Comparison of ENCODE assay signal across 11 cellular contexts in the genomic region with DNA sequence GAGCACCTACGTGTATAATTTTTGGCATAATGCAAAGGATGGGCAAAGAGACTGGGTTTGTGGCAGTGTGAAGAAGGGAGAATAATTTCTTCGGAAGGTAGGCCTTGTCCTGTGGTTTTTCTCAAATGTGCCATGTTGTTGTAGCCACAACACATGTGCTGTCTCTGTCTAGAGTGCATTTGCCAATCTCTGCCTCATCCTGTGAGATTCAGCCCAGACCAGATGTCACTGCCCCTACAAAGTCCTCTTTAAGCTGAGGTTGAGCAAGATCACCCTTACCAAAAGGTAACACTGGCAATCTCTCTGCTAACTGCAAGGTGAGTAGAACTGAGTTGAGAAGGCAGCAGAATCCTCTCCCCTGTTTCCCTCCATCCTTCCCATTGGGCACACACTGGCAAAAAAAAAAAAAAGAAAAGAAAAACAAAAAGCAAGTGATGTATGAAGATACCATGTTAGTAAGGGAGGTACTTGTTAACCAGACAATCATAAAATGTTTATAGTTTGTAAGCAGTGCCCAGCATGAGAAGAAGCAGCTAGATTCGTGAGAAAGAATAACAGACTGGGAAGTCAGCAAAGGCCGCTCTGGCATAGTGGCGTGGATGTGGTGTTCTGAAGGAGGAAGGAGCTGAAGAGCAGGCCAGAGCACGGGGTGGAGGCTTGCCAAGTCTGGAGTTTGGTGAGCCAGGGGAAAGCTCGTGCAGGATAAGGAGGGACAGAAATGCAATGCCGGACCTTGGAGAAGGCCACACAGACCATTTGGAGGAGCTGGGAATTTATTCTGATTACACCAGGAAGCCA. TPM values are rescaled to one million over a fixed set of nuclear protein-coding genes. Genes with fewer than 3 reads are reported as not detected.
A peak's percentile ranks its signal among the peaks of the same experiment; 100 is the strongest.
DNase-seq lines count a peak whose midpoint lies in the region; ATAC-seq and TF ChIP-seq lines count a peak whose summit lies in the region.
"Had no signal": no experiment of that assay in that cellular context is flagged by ENCODE, and none has a peak within 500 bp of the region (broad histone marks: within the 10 kb centered on the region; RNA-seq: fewer than 3 reads in every experiment).

No MANE protein-coding gene starts in this region.

- ATAC-seq in lung (ENCODE audit: insufficient read depth, low FRiP score) (no peak), GM18870 (IDR thresholded peaks at IDR 0.05; ENCODE audit: unreplicated experiment) (no peak)

- peaks cover 4 to 21% of the 10 kb centered on the region in 2 donors for H3K4me1 ChIP-seq in lung (ENCODE audit: control insufficient read depth in 2 of 2, insufficient read depth in 2 of 2, low read length in 2 of 2)
- H3K4me1 ChIP-seq in stomach: peaks cover 12 to 55% (median 30%) of the 10 kb centered on the region in 4 donors

- intact Hi-C loops in stomach (cut with DNase I; ENCODE audit: low total_unique reads): no loop called here
- intact Hi-C loops in activated T-helper 1 cell treated with anti-CD3 and anti-CD28 coated beads, Interleukin-12 subunit alpha, Interleukin-12 subunit beta, Interleukin-2, Interleukin-4 antibody, amounts not matched to agents 30 ng/mL and 10 ng/mL and 1 ng/mL, durations not matched to agents 14 hours and 24 hours and 36 hours (cut with micrococcal nuclease): no loop called here

- peak overlapping the region in 1 of 2 donors; percentile 59 for H3K27ac ChIP-seq in lung (ENCODE audit: low read depth in 1 of 2, low read length in 1 of 2)
- peak overlapping the region in 3 of 5 donors; percentile 15 to 60 (median 28) for H3K27ac ChIP-seq in stomach

- no peak for TF ChIP-seq POLR2A in stomach (IDR thresholded peaks at IDR 0.05)

- no peaks in the 10 kb centered on the region for H3K27me3 Mint-ChIP-seq in activated T-helper 1 cell treated with anti-CD3 and anti-CD28 coated beads, Interleukin-12 subunit alpha, Interleukin-12 subunit beta, Interleukin-2, Interleukin-4 antibody, amounts not matched to agents 30 ng/mL and 10 ng/mL and 1 ng/mL, durations not matched to agents 14 hours and 24 hours and 36 hours (ENCODE audit: insufficient read depth)
- H3K27me3 Mint-ChIP-seq: activated naive CD8-positive, alpha-beta T cell treated with anti-CD3 and anti-CD28 coated beads, Interleukin-2, amount 10 ng/mL, durations not matched to agents 7 days and 5 days had no signal

- H3K4me3 Mint-ChIP-seq in activated T-helper 1 cell treated with anti-CD3 and anti-CD28 coated beads, Interleukin-12 subunit alpha, Interleukin-12 subunit beta, Interleukin-2, Interleukin-4 antibody, amounts not matched to agents 30 ng/mL and 10 ng/mL and 1 ng/mL, durations not matched to agents 14 hours and 24 hours and 36 hours: no peak overlapping the region
- H3K4me3 Mint-ChIP-seq: activated naive CD8-positive, alpha-beta T cell treated with anti-CD3 and anti-CD28 coated beads, Interleukin-2, amount 10 ng/mL, durations not matched to agents 7 days and 5 days had no signal

- H3K36me3 ChIP-seq in lung (ENCODE audit: control insufficient read depth in 2 of 2, insufficient read depth in 2 of 2, low read length in 2 of 2) (no peaks in the 10 kb centered on the region), stomach (no peaks in the 10 kb centered on the region)

- no peak for TF ChIP-seq EP300 in stomach (IDR thresholded peaks at IDR 0.05)

- no peaks in the 10 kb centered on the region for H3K4me1 Mint-ChIP-seq in activated T-helper 1 cell treated with anti-CD3 and anti-CD28 coated beads, Interleukin-12 subunit alpha, Interleukin-12 subunit beta, Interleukin-2, Interleukin-4 antibody, amounts not matched to agents 30 ng/mL and 10 ng/mL and 1 ng/mL, durations not matched to agents 14 hours and 24 hours and 36 hours (ENCODE audit: low read depth)

- H3K27me3 ChIP-seq in lung (ENCODE audit: control insufficient read depth, insufficient read depth) (no peaks in the 10 kb centered on the region), stomach (no peaks in the 10 kb centered on the region)

- DNase-seq in LHCN-M2 (ENCODE audit: low read depth): peak; percentile 41
- peak; percentile 15 for DNase-seq in dermis blood vessel endothelial cell
- DNase-seq in lung (ENCODE audit: low spot score): peak; percentile 46
- DNase-seq in stomach: peak; percentile 77
- DNase-seq in UCSD-AML1 (lab: John Stamatoyannopoulos, UW; ENCODE audit: unreplicated experiment): no peak
- no peak for DNase-seq in activated T-helper 1 cell treated with anti-CD3 and anti-CD28 coated beads, Interleukin-12 subunit alpha, Interleukin-12 subunit beta, Interleukin-2, Interleukin-4 antibody, amounts not matched to agents 30 ng/mL and 10 ng/mL and 1 ng/mL, durations not matched to agents 14 hours and 24 hours and 36 hours (ENCODE audit: low spot score)
- DNase-seq: activated CD4-positive, alpha-beta T cell treated with anti-CD3 and anti-CD28 coated beads for 4 hours; activated naive CD8-positive, alpha-beta T cell treated with anti-CD3 and anti-CD28 coated beads, Interleukin-2, amount 10 ng/mL, durations not matched to agents 7 days and 5 days; effector memory CD4-positive, alpha-beta T cell; SHP77 treated with DMSO at 0.1 percent for 48 hours had no signal

- no peak overlapping the region for H3K4me3 ChIP-seq in lung
- H3K4me3 ChIP-seq in stomach: no peak overlapping the region

- H3K27ac Mint-ChIP-seq in activated T-helper 1 cell treated with anti-CD3 and anti-CD28 coated beads, Interleukin-12 subunit alpha, Interleukin-12 subunit beta, Interleukin-2, Interleukin-4 antibody, amounts not matched to agents 30 ng/mL and 10 ng/mL and 1 ng/mL, durations not matched to agents 14 hours and 24 hours and 36 hours: no peak overlapping the region
- H3K27ac Mint-ChIP-seq: activated naive CD8-positive, alpha-beta T cell treated with anti-CD3 and anti-CD28 coated beads, Interleukin-2, amount 10 ng/mL, durations not matched to agents 7 days and 5 days had no signal

- H3K9me3 ChIP-seq in lung (ENCODE audit: control insufficient read depth in 2 of 2, insufficient read depth in 1 of 2, low read length in 1 of 2): no peaks in the 10 kb centered on the region
- H3K9me3 ChIP-seq in stomach: no peaks in the 10 kb centered on the region

- WGBS in lung, 2 donors: 50 to 71% methylated on average over 8 of the region's 8 CpGs
- WGBS in stomach, 5 donors: 37 to 55% (median 40%) methylated on average over 8 of the region's 8 CpGs

- H3K36me3 Mint-ChIP-seq in activated T-helper 1 cell treated with anti-CD3 and anti-CD28 coated beads, Interleukin-12 subunit alpha, Interleukin-12 subunit beta, Interleukin-2, Interleukin-4 antibody, amounts not matched to agents 30 ng/mL and 10 ng/mL and 1 ng/mL, durations not matched to agents 14 hours and 24 hours and 36 hours (ENCODE audit: low read depth): peaks cover 32% of the 10 kb centered on the region

- H3K9me3 Mint-ChIP-seq in activated T-helper 1 cell treated with anti-CD3 and anti-CD28 coated beads, Interleukin-12 subunit alpha, Interleukin-12 subunit beta, Interleukin-2, Interleukin-4 antibody, amounts not matched to agents 30 ng/mL and 10 ng/mL and 1 ng/mL, durations not matched to agents 14 hours and 24 hours and 36 hours: peaks cover 5% of the 10 kb centered on the region

- TF ChIP-seq CTCF in lung (IDR thresholded peaks at IDR 0.05; ENCODE audit: control extremely low read depth, extremely low read depth): no peak
- TF ChIP-seq CTCF in stomach (IDR thresholded peaks at IDR 0.05): no peak

RNA-seq across cellular contexts. Expression of a gene that starts 18.9 kb away (rescaled TPM):
- total RNA-seq in LHCN-M2 (2014; rRNA removed): 13.9 TPM in 2 replicates
- polyA plus RNA-seq in LHCN-M2 (2012): 11.0 TPM
- 11.3 and 12.8 TPM in 2 replicates for total RNA-seq in dermis blood vessel endothelial cell
- total RNA-seq in lung: 10 to 100 TPM; 19.4 to 34.9 TPM
- 1 to 10 TPM; 3.1 to 5.9 TPM for polyA plus RNA-seq in lung
- total RNA-seq in stomach: 10 to 100 TPM; 13.4 to 43.9 (median 27.1) TPM
- 1 to 10 TPM; 3.3 to 8.9 (median 3.5) TPM for polyA plus RNA-seq in stomach
- 43.0 and 46.7 TPM in 2 replicates for total RNA-seq in activated T-helper 1 cell treated with anti-CD3 and anti-CD28 coated beads, Interleukin-12 subunit alpha, Interleukin-12 subunit beta, Interleukin-2, Interleukin-4 antibody, amounts not matched to agents 30 ng/mL and 10 ng/mL and 1 ng/mL, durations not matched to agents 14 hours and 24 hours and 36 hours

Comparison
In these comparisons a context has a peak if more than half of its experiments do, and no peak if none do; other contexts are left out.
1. DNase-seq: peak in LHCN-M2 (single experiment), dermis blood vessel endothelial cell (single experiment), lung (single experiment) and stomach (single experiment); none in UCSD-AML1 (single experiment) and activated T-helper 1 cell treated with anti-CD3 and anti-CD28 coated beads, Interleukin-12 subunit alpha, Interleukin-12 subunit beta, Interleukin-2, Interleukin-4 antibody, amounts not matched to agents 30 ng/mL and 10 ng/mL and 1 ng/mL, durations not matched to agents 14 hours and 24 hours and 36 hours (single experiment).